8 cellular contexts compared by ENCODE assay signal in genomic region chr6:26568601-26569432, GRCh38. TPM values are rescaled to one million over a fixed set of nuclear protein-coding genes. Genes with fewer than 3 reads are reported as not detected.
DNase-seq lines count a peak whose midpoint lies in the region; ATAC-seq and TF ChIP-seq lines count a peak whose summit lies in the region.

No MANE protein-coding gene starts in this region.

- WGBS in SK-N-SH (ENCODE audit: low lambda C conversion rate), result 8% methylated on average over 33 of the region's 34 CpGs
- 2 to 5% (median 2%) methylated on average over 34 of the region's 34 CpGs for WGBS in ovary, 3 donors
- WGBS in thyroid gland, 2 donors, result 4 to 6% methylated on average over 34 of the region's 34 CpGs

- H3K27ac ChIP-seq in SK-N-SH (ENCODE audit: low read depth in 2 of 2, low read length in 1 of 2) (peak overlapping the region in 1 of 2 experiments; percentile 34; a peak in 3 of 4 replicates), ovary (peak overlapping the region; percentile 42 to 73), thyroid gland (peak overlapping the region in 2 of 3 donors; percentile 11 to 73)

- no peaks in the 10 kb centered on the region for H3K79me2 ChIP-seq in SK-N-SH (ENCODE audit: insufficient read depth)

- H3K9ac ChIP-seq in SK-N-SH, result peak overlapping the region; percentile 62; the same call in 1 of the 2 replicates

- H3K4me1 ChIP-seq in SK-N-SH (ENCODE audit: control insufficient read depth in 1 of 2, insufficient read depth in 2 of 2, low read depth in 1 of 2, low read length in 1 of 2) (no peaks in the 10 kb centered on the region; a peak in 1 of 4 replicates), ovary (ENCODE audit: insufficient read depth) (no peaks in the 10 kb centered on the region), thyroid gland (no peaks in the 10 kb centered on the region)

- intact Hi-C loops in head of caudate nucleus (cut with DNase I) (no loop called here), ovary (cut with DNase I) (no loop called here), thyroid gland (cut with DNase I) (loop anchor here (10.0 kb wide), 1 partner anchor 244 kb away; no protein-coding TSS in a partner anchor)

- peak; percentile 41 for TF ChIP-seq CTCF in SK-N-SH (IDR thresholded peaks at IDR 0.05)
- no peak for TF ChIP-seq CTCF in ovary (IDR thresholded peaks at IDR 0.05)
- TF ChIP-seq CTCF in thyroid gland (IDR thresholded peaks at IDR 0.05), result no peak

- H2AFZ ChIP-seq in SK-N-SH (ENCODE audit: low read depth), result peak overlapping the region; percentile 97

- H3K4me2 ChIP-seq in SK-N-SH, result peak overlapping the region; percentile 69

- H3K27ac Mint-ChIP-seq in activated naive CD8-positive, alpha-beta T cell, result peak overlapping the region; percentile 97

- CTCF ChIA-PET in SK-N-SH (lab: Yijun Ruan, JAX), result interaction anchor here (0.7 to 6.1 kb wide), 13 partner anchors 17 to 1227 kb away, joined by 3 to 51 read pairs (median 4); partner anchors contain the start of gene HMGN4

- TF ChIP-seq EP300 in SK-N-SH (IDR thresholded peaks at IDR 0.05; ENCODE audit: borderline replicate concordance in 1 of 2, low read depth in 1 of 2, low read length in 1 of 2) (no peak), ovary (IDR thresholded peaks at IDR 0.05) (no peak)

- TF ChIP-seq POLR2A in ovary (IDR thresholded peaks at IDR 0.05) (peak; percentile 18), thyroid gland (IDR thresholded peaks at IDR 0.05) (no peak)

- TF ChIP-seq RAD21 in SK-N-SH (IDR thresholded peaks at IDR 0.05; ENCODE audit: low read length), result peak; percentile 57

- peak; percentile 70 for ATAC-seq in HG02571 (IDR thresholded peaks at IDR 0.05; ENCODE audit: unreplicated experiment)

- H3K4me1 Mint-ChIP-seq in activated naive CD8-positive, alpha-beta T cell (ENCODE audit: low read depth), result peaks cover 24% of the 10 kb centered on the region

- DNase-seq in ELR (ENCODE audit: low read depth) (peak; percentile 87), NCI-H1092 treated with DMSO at 0.1 percent for 48 hours (lab: John Stamatoyannopoulos, UW) (peak; percentile 81), SK-N-SH (peak; percentile 75), head of caudate nucleus (peak; percentile 84 to 97 (median 95)), ovary (peak; percentile 93 to 97 (median 97)), thyroid gland (peak; percentile 90 to 95)

- POLR2A ChIA-PET in SK-N-SH (lab: Yijun Ruan, JAX), result interaction anchor here (0.6 to 0.8 kb wide), 2 partner anchors 26 to 32 kb away, joined by 3 read pairs; no protein-coding TSS in a partner anchor

- H3K27me3 ChIP-seq in SK-N-SH (ENCODE audit: insufficient read depth) (no peaks in the 10 kb centered on the region), ovary (no peaks in the 10 kb centered on the region), thyroid gland (no peaks in the 10 kb centered on the region)

- H3K36me3 Mint-ChIP-seq in activated naive CD8-positive, alpha-beta T cell, result no peaks in the 10 kb centered on the region

- no peaks in the 10 kb centered on the region for H3K27me3 Mint-ChIP-seq in activated naive CD8-positive, alpha-beta T cell

- H3K4me3 Mint-ChIP-seq in activated naive CD8-positive, alpha-beta T cell, result peak overlapping the region; percentile 97

- no peaks in the 10 kb centered on the region for H3K36me3 ChIP-seq in SK-N-SH (replicated peaks in 1 of 2; ENCODE audit: control insufficient read depth in 1 of 2, insufficient read depth in 2 of 2, low read length in 1 of 2)
- H3K36me3 ChIP-seq in ovary, result no peaks in the 10 kb centered on the region
- H3K36me3 ChIP-seq in thyroid gland, result no peaks in the 10 kb centered on the region

- no peaks in the 10 kb centered on the region for H3K9me3 ChIP-seq in SK-N-SH
- no peaks in the 10 kb centered on the region for H3K9me3 ChIP-seq in ovary
- H3K9me3 ChIP-seq in thyroid gland, result no peaks in the 10 kb centered on the region

- peaks cover 30% of the 10 kb centered on the region for H3F3A ChIP-seq in SK-N-SH (replicated peaks; ENCODE audit: insufficient read depth)

- H3K4me3 ChIP-seq in SK-N-SH (ENCODE audit: low read depth in 2 of 2, low read length in 1 of 2) (peak overlapping the region; percentile 66 to 83), ovary (peak overlapping the region; percentile 59), thyroid gland (replicated peaks in 1 of 3) (peak overlapping the region in 2 of 3 donors; percentile 33 to 49)

- no peaks in the 10 kb centered on the region for H4K20me1 ChIP-seq in SK-N-SH (ENCODE audit: insufficient read depth)

- H3K9me3 Mint-ChIP-seq in activated naive CD8-positive, alpha-beta T cell (ENCODE audit: low read depth), result no peaks in the 10 kb centered on the region

- no peaks in the 10 kb centered on the region for H3K9me2 ChIP-seq in SK-N-SH

TF ChIP-seq in SK-N-SH, 30 proteins besides CTCF, POLR2A, EP300 and RAD21 (continues in another document):
- no peak for TF ChIP-seq FOXJ3 (CRISPR knock-in tag; IDR thresholded peaks at IDR 0.05)
- TF ChIP-seq MXI1 (IDR thresholded peaks at IDR 0.05; ENCODE audit: low read depth, low read length), result no peak
- no peak for TF ChIP-seq EZH2phosphoT487 (IDR thresholded peaks at IDR 0.05; ENCODE audit: borderline replicate concordance, low read depth)
- 0 out of 2 replicates have a peak, but pooled peaks have one; percentile 41 for TF ChIP-seq SIN3A (IDR thresholded peaks at IDR 0.05; ENCODE audit: borderline replicate concordance, low read depth, low read length)
- TF ChIP-seq NFIC (IDR thresholded peaks at IDR 0.05; ENCODE audit: borderline replicate concordance), result no peak; the same call in 1 of the 2 replicates
- no peak for TF ChIP-seq GABPA (IDR thresholded peaks at IDR 0.05; ENCODE audit: low read depth)
- TF ChIP-seq ZBTB33 (IDR thresholded peaks at IDR 0.05; ENCODE audit: borderline replicate concordance, low read depth), result no peak
- TF ChIP-seq CHD2 (IDR thresholded peaks at IDR 0.05; ENCODE audit: low read length, partially characterized antibody), result peak; percentile 54
- TF ChIP-seq ELF1 (IDR thresholded peaks at IDR 0.05), result no peak
- 0 out of 2 replicates have a peak, but pooled peaks have one; percentile 37 for TF ChIP-seq REST (IDR thresholded peaks at IDR 0.05; ENCODE audit: low read depth, low read length)
- TF ChIP-seq GATA2 (CRISPR knock-in tag; IDR thresholded peaks at IDR 0.05), result no peak
- peak; percentile 20; the same call in 1 of the 2 replicates for TF ChIP-seq TAF1 (IDR thresholded peaks at IDR 0.05; ENCODE audit: borderline replicate concordance, low read depth, low read length)
- no peak; the same call in 1 of the 2 replicates for TF ChIP-seq RXRA (IDR thresholded peaks at IDR 0.05; ENCODE audit: borderline replicate concordance, low read depth)
- TF ChIP-seq MAX (IDR thresholded peaks at IDR 0.05; ENCODE audit: low read depth), result no peak

RNA-seq across cellular contexts. Expression of gene ABT1, which starts 27.9 kb away (rescaled TPM):
- polyA plus RNA-seq in SK-N-SH (2012; rRNA removed) (15.4 and 18.4 TPM in 2 replicates), ovary (10 to 100 TPM in 1 of 2 donors, 1 to 10 TPM in 1; 8.5 to 18.2 TPM)
- 10.1 and 15.2 TPM in 2 replicates for polyA plus RNA-seq in SK-N-SH (2012; cell fraction: cytosol; rRNA removed)
- polyA plus RNA-seq in SK-N-SH (2012; cell fraction: nucleus; rRNA removed), result 9.9 and 12.9 TPM in 2 replicates
- total RNA-seq in ovary (10 to 100 TPM; 10.9 to 17.5 (median 15.5) TPM), thyroid gland (10 to 100 TPM; 11.9 to 17.6 (median 15.0) TPM)

RNA-seq across cellular contexts. Expression of gene HMGN4, which starts 30.7 kb away (rescaled TPM):
- polyA plus RNA-seq in SK-N-SH (2012; rRNA removed) (76.3 and 79.7 TPM in 2 replicates), ovary (10 to 100 TPM; 53.5 to 69.7 TPM)
- polyA plus RNA-seq in SK-N-SH (2012; cell fraction: cytosol; rRNA removed), result 98.3 and 103 TPM in 2 replicates
- 27.6 and 48.3 TPM in 2 replicates for polyA plus RNA-seq in SK-N-SH (2012; cell fraction: nucleus; rRNA removed)
- total RNA-seq in ovary (10 to 100 TPM; 48.6 to 78.9 (median 58.4) TPM), thyroid gland (10 to 100 TPM; 54.6 to 68.4 (median 63.8) TPM)
